8 cellular contexts compared by ENCODE assay signal in genomic region chr15:78718257-78718656, GRCh38.
"Had no signal": no experiment of that assay in that cellular context is flagged by ENCODE, and none has a peak within 500 bp of the region (broad histone marks: within the 10 kb centered on the region; RNA-seq: fewer than 3 reads in every experiment).

No MANE protein-coding gene starts in this region.

- H3K4me3 ChIP-seq: GM23248, HAP-1, K562 had no signal

- H3K36me3 ChIP-seq: HAP-1 had no signal

- H3K27ac ChIP-seq: GM23248 had no signal

- H3K9ac ChIP-seq: GM23248 had no signal

- ATAC-seq: HCT116, K562 had no signal

- DNase-seq: GM23248, GOT3, H7, IMR-90, KG1 had no signal
